9 cellular contexts compared by ENCODE assay signal in the genomic region with DNA sequence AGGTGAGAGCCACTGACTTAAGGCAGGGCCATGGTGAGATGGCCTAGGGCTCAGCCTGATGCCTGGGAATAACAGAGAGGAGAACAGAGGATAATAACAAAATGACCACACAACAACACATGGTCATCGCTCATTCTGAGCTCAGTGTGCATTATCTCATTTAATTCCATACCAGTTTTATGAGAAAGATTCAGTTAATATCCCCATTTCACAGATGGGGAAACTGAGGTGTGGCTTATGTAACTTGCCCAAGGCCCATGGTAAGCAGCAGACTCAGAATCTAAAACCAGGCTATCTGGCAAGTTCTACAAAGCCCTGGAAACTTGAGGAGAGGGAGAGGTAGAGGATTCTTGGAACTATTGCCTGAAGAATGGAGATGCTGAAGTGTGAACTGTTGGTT.
"Had no signal": no experiment of that assay in that cellular context is flagged by ENCODE, and none has a peak within 500 bp of the region (broad histone marks: within the 10 kb centered on the region; RNA-seq: fewer than 3 reads in every experiment).

No MANE protein-coding gene starts in this region.

- H2AFZ ChIP-seq: GM23338 had no signal

- H3K4me3 ChIP-seq: GM23338 had no signal

- H3K27ac Mint-ChIP-seq: GM23338, H9, HFFc6, IgD-negative memory B cell had no signal

- H3K4me1 Mint-ChIP-seq: GM23338, H9, IgD-negative memory B cell had no signal

- H3K4me2 ChIP-seq: GM23338 had no signal

- H3K9me3 Mint-ChIP-seq: GM23338, H9, HFFc6, IgD-negative memory B cell had no signal

- H3K4me3 Mint-ChIP-seq: GM23338, H9, HFFc6, IgD-negative memory B cell had no signal

- DNase-seq: H9, HCEC 1CT, HFFc6, KG1 had no signal

- FAIRE-seq: H1, H54 had no signal

- H3K36me3 Mint-ChIP-seq: IgD-negative memory B cell had no signal

- H3K27ac ChIP-seq: HL-60 had no signal

- ATAC-seq: GM23338 had no signal
